ENCODE assay signal across 18 cellular contexts in genomic region chr15:91975241-91975978, GRCh38.
DNase-seq lines count a peak whose midpoint lies in the region; ATAC-seq and TF ChIP-seq lines count a peak whose summit lies in the region.
"Had no signal": no experiment of that assay in that cellular context is flagged by ENCODE, and none has a peak within 500 bp of the region (broad histone marks: within the 10 kb centered on the region; RNA-seq: fewer than 3 reads in every experiment).

No MANE protein-coding gene starts in this region.

- H3K36me3 Mint-ChIP-seq in GM23338 (ENCODE audit: low read depth): peaks cover 8% of the 10 kb centered on the region; the same call in 2 of the 3 replicates

- no peaks in the 10 kb centered on the region for H3K9me2 ChIP-seq in GM23338 (ENCODE audit: insufficient read depth)
- H3K9me2 ChIP-seq in OCI-LY7 (ENCODE audit: insufficient read depth, low read length): no peaks in the 10 kb centered on the region

- H3K4me3 ChIP-seq in GM23338 (no peak overlapping the region), OCI-LY7 (ENCODE audit: low read depth, low read length, poor library complexity, severe bottlenecking) (no peak overlapping the region), psoas muscle (no peak overlapping the region)
- H3K4me3 ChIP-seq: coronary artery had no signal

- TF ChIP-seq CTCF in GM23338 (conservative IDR thresholded peaks at IDR 0.05; ENCODE audit: low read depth in 2 of 2) (peak in 1 of 2 experiments; percentile 17; a peak in 1 of 4 replicates), OCI-LY7 (conservative IDR thresholded peaks at IDR 0.05; ENCODE audit: low read length) (no peak), psoas muscle (IDR thresholded peaks at IDR 0.05) (no peak)

- peaks cover 2% of the 10 kb centered on the region for H3K27me3 Mint-ChIP-seq in GM23338 (ENCODE audit: insufficient read depth, low read depth, poor library complexity)
- H3K27me3 Mint-ChIP-seq: activated CD4-positive, alpha-beta T cell treated with anti-CD3 and anti-CD28 coated beads for 36 hours had no signal

- no peaks in the 10 kb centered on the region for H3K27me3 ChIP-seq in GM23338 (ENCODE audit: insufficient read depth)
- no peaks in the 10 kb centered on the region for H3K27me3 ChIP-seq in psoas muscle (ENCODE audit: insufficient read depth in 3 of 3, low read length in 2 of 3)
- H3K27me3 ChIP-seq: neutrophil had no signal

- H3K27ac ChIP-seq in GM23338 (ENCODE audit: low read depth): no peak overlapping the region
- H3K27ac ChIP-seq in OCI-LY7 (ENCODE audit: low read depth, low read length, poor library complexity, severe bottlenecking): no peak overlapping the region
- H3K27ac ChIP-seq in psoas muscle: peak overlapping the region; percentile 41
- H3K27ac ChIP-seq: coronary artery, neutrophil had no signal

- 25 to 63% (median 53%) methylated on average over 7 of the region's 7 CpGs for WGBS in psoas muscle, 3 donors

- POLR2A ChIA-PET in OCI-LY7 (lab: Charles Lee): interaction anchor here (0.5 to 0.7 kb wide), 2 partner anchors 46 to 56 kb away, joined by 3 read pairs; no protein-coding TSS in a partner anchor

- no peak overlapping the region for H3K27ac Mint-ChIP-seq in GM23338
- H3K27ac Mint-ChIP-seq: activated CD4-positive, alpha-beta T cell treated with anti-CD3 and anti-CD28 coated beads for 36 hours; activated naive CD4-positive, alpha-beta T cell treated with anti-CD3 and anti-CD28 coated beads for 36 hours had no signal

- no peaks in the 10 kb centered on the region; the same call in 1 of the 2 replicates for H3K36me3 ChIP-seq in GM23338 (ENCODE audit: insufficient read depth)
- H3K36me3 ChIP-seq in OCI-LY7 (ENCODE audit: insufficient read depth, low read length): no peaks in the 10 kb centered on the region
- no peaks in the 10 kb centered on the region for H3K36me3 ChIP-seq in psoas muscle (ENCODE audit: insufficient read depth in 1 of 2, low read depth in 1 of 2)
- H3K36me3 ChIP-seq: neutrophil had no signal

- DNase-seq in GM23338 (ENCODE audit: low spot score): peak; percentile 26
- DNase-seq in OCI-LY7 (ENCODE audit: low spot score): peak; percentile 33
- no peak for DNase-seq in Right ventricle myocardium superior
- no peak for DNase-seq in psoas muscle
- DNase-seq in NCI-H1092 treated with DMSO at 0.1 percent for 48 hours (lab: John Stamatoyannopoulos, UW): no peak
- DNase-seq in effector CD4-positive, alpha-beta T cell: no peak
- DNase-seq: activated CD4-positive, alpha-beta T cell treated with anti-CD3 and anti-CD28 coated beads for 36 hours; activated CD8-positive, alpha-beta memory T cell treated with anti-CD3 and anti-CD28 coated beads, Interleukin-2, amount 50 U/mL, for 48 hours; activated naive CD4-positive, alpha-beta T cell treated with anti-CD3 and anti-CD28 coated beads for 36 hours; DMS79 treated with DMSO at 0.1 percent for 48 hours; islet precursor cell; midbrain; NCI-H1105; NCI-H82 had no signal

- peaks cover 12% of the 10 kb centered on the region for H3K9me3 Mint-ChIP-seq in GM23338
- H3K9me3 Mint-ChIP-seq: activated naive CD4-positive, alpha-beta T cell treated with anti-CD3 and anti-CD28 coated beads for 36 hours had no signal

- peaks cover 6% of the 10 kb centered on the region for H3K4me1 Mint-ChIP-seq in GM23338

- H2AFZ ChIP-seq in GM23338: no peak overlapping the region
- H2AFZ ChIP-seq in OCI-LY7 (ENCODE audit: low read length): no peak overlapping the region

- no peaks in the 10 kb centered on the region for H3K4me1 ChIP-seq in GM23338 (ENCODE audit: insufficient read depth)
- peaks cover 20% of the 10 kb centered on the region for H3K4me1 ChIP-seq in OCI-LY7 (ENCODE audit: insufficient read depth, low read length, poor library complexity, severe bottlenecking)
- peaks cover 17% of the 10 kb centered on the region for H3K4me1 ChIP-seq in psoas muscle

- H3F3A ChIP-seq in GM23338 (replicated peaks; ENCODE audit: low read depth): no peaks in the 10 kb centered on the region

- H4K20me1 ChIP-seq in GM23338 (replicated peaks; ENCODE audit: insufficient read depth): no peaks in the 10 kb centered on the region
- H4K20me1 ChIP-seq in OCI-LY7 (ENCODE audit: insufficient read depth, low read length): peaks cover 20% of the 10 kb centered on the region; the same call in 1 of the 2 replicates

- H3K79me2 ChIP-seq in GM23338 (replicated peaks; ENCODE audit: insufficient read depth): peaks cover 11% of the 10 kb centered on the region
- peaks cover 3% of the 10 kb centered on the region; the same call in 1 of the 2 replicates for H3K79me2 ChIP-seq in OCI-LY7 (ENCODE audit: insufficient read depth, low read depth, low read length)

- no peak overlapping the region for H3K4me3 Mint-ChIP-seq in GM23338
- H3K4me3 Mint-ChIP-seq: activated CD4-positive, alpha-beta T cell treated with anti-CD3 and anti-CD28 coated beads for 36 hours; activated naive CD4-positive, alpha-beta T cell treated with anti-CD3 and anti-CD28 coated beads for 36 hours had no signal

- no peaks in the 10 kb centered on the region for H3K9me3 ChIP-seq in OCI-LY7 (ENCODE audit: low read length)
- H3K9me3 ChIP-seq in psoas muscle: no peaks in the 10 kb centered on the region
- H3K9me3 ChIP-seq: neutrophil had no signal

- H3K4me2 ChIP-seq in GM23338: no peak overlapping the region
- H3K4me2 ChIP-seq in OCI-LY7 (ENCODE audit: low read length): no peak overlapping the region

- intact Hi-C loops in OCI-LY7 (cut with micrococcal nuclease; ENCODE audit: unreplicated experiment) (loop anchor here (10.0 kb wide), 1 partner anchor 121 kb away; the partner anchor contains the start of gene SLCO3A1), Right ventricle myocardium superior (cut with DNase I) (no loop called here), psoas muscle (cut with DNase I) (no loop called here)

- BruUV-seq in OCI-LY7 (replicated peaks; lab: Mats Ljungman, UMichigan): no TSS peak

- CTCF ChIA-PET in OCI-LY7 (lab: Charles Lee; ENCODE audit: unreplicated experiment): no interaction called here

- ATAC-seq in GM23338: peak; percentile 73
- peak; percentile 42 for ATAC-seq in Right ventricle myocardium superior (ENCODE audit: poor library complexity)
- peak; percentile 87 to 93 (median 91) for ATAC-seq in psoas muscle
- no peak for ATAC-seq in GM21423 (IDR thresholded peaks at IDR 0.05; ENCODE audit: unreplicated experiment)
- ATAC-seq: activated CD4-positive, alpha-beta T cell treated with anti-CD3 and anti-CD28 coated beads for 36 hours; sciatic nerve had no signal

TF ChIP-seq in GM23338, 12 proteins besides CTCF, POLR2A, EP300 and RAD21 (continues in another document):
- TF ChIP-seq STAT1 (IDR thresholded peaks at IDR 0.05; ENCODE audit: unreplicated experiment): no peak
- TF ChIP-seq ZNF331 (CRISPR knock-in tag; IDR thresholded peaks at IDR 0.05; ENCODE audit: low read depth): no peak
- TF ChIP-seq CREB1 (CRISPR knock-in tag; IDR thresholded peaks at IDR 0.05; ENCODE audit: low read depth): no peak
- TF ChIP-seq POLR2AphosphoS5 (IDR thresholded peaks at IDR 0.05; ENCODE audit: low read depth): no peak

Comparison
In these comparisons a context has a peak if more than half of its experiments do, and no peak if none do; other contexts are left out.
1. DNase-seq: peak in GM23338 (single experiment) and OCI-LY7 (single experiment); none in Right ventricle myocardium superior (single experiment), psoas muscle (0 of 2), NCI-H1092 treated with DMSO at 0.1 percent for 48 hours (single experiment) and effector CD4-positive, alpha-beta T cell (single experiment).